Comparison of ENCODE assay signal across 33 cellular contexts in the genomic region with DNA sequence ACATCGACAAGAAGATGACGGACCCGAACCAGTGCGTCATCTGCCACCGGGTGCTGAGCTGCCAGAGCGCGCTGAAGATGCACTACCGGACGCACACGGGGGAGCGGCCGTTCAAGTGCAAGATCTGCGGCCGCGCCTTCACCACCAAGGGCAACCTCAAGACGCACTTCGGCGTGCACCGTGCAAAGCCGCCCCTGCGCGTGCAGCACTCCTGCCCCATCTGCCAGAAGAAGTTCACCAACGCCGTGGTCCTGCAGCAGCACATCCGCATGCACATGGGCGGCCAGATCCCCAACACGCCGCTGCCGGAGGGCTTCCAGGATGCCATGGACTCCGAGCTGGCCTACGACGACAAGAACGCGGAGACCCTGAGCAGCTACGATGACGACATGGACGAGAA. TPM values are rescaled to one million over a fixed set of nuclear protein-coding genes. Genes with fewer than 3 reads are reported as not detected.
"Had no signal": no experiment of that assay in that cellular context is flagged by ENCODE, and none has a peak within 500 bp of the region (broad histone marks: within the 10 kb centered on the region; RNA-seq: fewer than 3 reads in every experiment).

No MANE protein-coding gene starts in this region.

- H3K36me3 ChIP-seq: colonic mucosa, gastroesophageal sphincter, heart left ventricle, neutrophil, pancreas, right atrium auricular region, thyroid gland had no signal

- H3K4me3 ChIP-seq: colonic mucosa, gastroesophageal sphincter, heart left ventricle, hepatocyte, lung, pancreas, right atrium auricular region, smooth muscle cell, thyroid gland had no signal

- H3K9me3 ChIP-seq: colonic mucosa, gastroesophageal sphincter, heart left ventricle, neutrophil, pancreas, right atrium auricular region, thyroid gland had no signal

- H3K4me1 Mint-ChIP-seq: memory B cell; natural killer cell; stimulated activated naive CD8-positive, alpha-beta T cell treated with anti-CD3 and anti-CD28 coated beads, Interleukin-15, amount 100 ng/mL, for 72 hours had no signal

- H3K27me3 ChIP-seq: colonic mucosa, right atrium auricular region, thyroid gland had no signal

- H3K4me3 Mint-ChIP-seq: dendritic cell treated with granulocyte-macrophage colony-stimulating factor and Interleukin-4, amounts not matched to agents 40 ng/mL and 50 ng/mL, for 4 days; endodermal cell; memory B cell; natural killer cell; stimulated activated naive CD8-positive, alpha-beta T cell treated with anti-CD3 and anti-CD28 coated beads, Interleukin-15, amount 100 ng/mL, for 72 hours; type B pancreatic cell had no signal

- DNase-seq: colonic mucosa; effector CD8-positive, alpha-beta T cell; endodermal cell; foreskin keratinocyte; heart left ventricle; kidney glomerular epithelial cell; left colon; left ventricle myocardium superior; natural killer cell; stimulated activated CD4-positive, alpha-beta T cell treated with anti-CD3 and anti-CD28 coated beads, Interleukin-12 subunit alpha, Interleukin-12 subunit beta, amount 100 ng/mL, for 4 hours; stimulated activated CD4-positive, alpha-beta T cell treated with anti-CD3 and anti-CD28 coated beads, Interleukin-1b, Interleukin-23, amount 100 ng/mL, for 48 hours; stimulated activated CD4-positive, alpha-beta T cell treated with anti-CD3 and anti-CD28 coated beads, Interleukin-4, amount 100 ng/mL, for 1 hour; stimulated activated CD8-positive, alpha-beta memory T cell treated with anti-CD3 and anti-CD28 coated beads, Interleukin-4, amount 100 ng/mL, for 48 hours; stimulated activated naive CD4-positive, alpha-beta T cell; stimulated activated naive CD8-positive, alpha-beta T cell treated with anti-CD3 and anti-CD28 coated beads, Interleukin-15, amount 100 ng/mL, for 72 hours; thyroid gland had no signal

- H3K9me3 Mint-ChIP-seq: memory B cell; natural killer cell; stimulated activated naive CD8-positive, alpha-beta T cell treated with anti-CD3 and anti-CD28 coated beads, Interleukin-15, amount 100 ng/mL, for 72 hours; type B pancreatic cell had no signal

- H3K4me1 ChIP-seq: colonic mucosa, foreskin keratinocyte, gastroesophageal sphincter, heart left ventricle, pancreas, right atrium auricular region, thyroid gland had no signal

- H3K36me3 Mint-ChIP-seq: memory B cell, natural killer cell had no signal

- FAIRE-seq: islet of Langerhans, pancreas had no signal

- ATAC-seq: foreskin keratinocyte; gastroesophageal sphincter; heart left ventricle; left colon; left ventricle myocardium superior; natural killer cell; pancreas; sciatic nerve; stimulated activated naive CD8-positive, alpha-beta T cell treated with anti-CD3 and anti-CD28 coated beads, Interleukin-15, amount 100 ng/mL, for 72 hours had no signal

- H3K27ac Mint-ChIP-seq: dendritic cell treated with granulocyte-macrophage colony-stimulating factor and Interleukin-4, amounts not matched to agents 40 ng/mL and 50 ng/mL, for 4 days; endodermal cell; memory B cell; natural killer cell; progenitor cell of endocrine pancreas; stimulated activated naive CD8-positive, alpha-beta T cell treated with anti-CD3 and anti-CD28 coated beads, Interleukin-15, amount 100 ng/mL, for 72 hours; type B pancreatic cell had no signal

- H3K27ac ChIP-seq: colonic mucosa, epithelial cell of prostate, foreskin keratinocyte, gastroesophageal sphincter, heart left ventricle, hepatocyte, neutrophil, pancreas, right atrium auricular region, thyroid gland had no signal

RNA-seq across cellular contexts. Expression of gene SALL3, which starts 14.4 kb away (rescaled TPM):
- total RNA-seq: chondrocyte, esophagus mucosa, fibroblast of lung, foreskin keratinocyte, gastroesophageal sphincter, left colon, left ventricle myocardium superior, natural killer cell had no signal
- polyA plus RNA-seq: fibroblast of lung, foreskin keratinocyte, lung, pancreas had no signal
